ENCODE assay signal across 15 cellular contexts in the genomic region with DNA sequence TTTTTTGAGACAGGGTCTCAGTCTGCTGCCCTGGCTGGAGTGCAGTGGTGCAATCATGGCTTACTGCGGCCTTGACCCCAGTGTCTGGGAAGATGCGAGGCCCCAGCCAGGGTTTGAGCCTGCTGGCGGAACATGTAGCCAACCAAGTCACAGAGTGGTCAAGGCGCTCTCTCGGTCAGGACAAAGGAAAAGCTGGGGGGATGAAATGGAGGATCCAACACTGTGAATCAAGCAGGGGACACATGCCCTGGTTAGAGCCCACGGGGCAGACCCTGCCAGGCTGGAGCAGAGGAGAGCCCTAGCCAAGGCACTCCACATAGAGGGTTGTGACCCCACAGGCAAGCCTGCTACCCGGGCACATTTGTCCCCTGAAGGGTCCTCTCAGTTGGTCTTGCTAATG. TPM values are rescaled to one million over a fixed set of nuclear protein-coding genes. Genes with fewer than 3 reads are reported as not detected.
DNase-seq lines count a peak whose midpoint lies in the region; ATAC-seq and TF ChIP-seq lines count a peak whose summit lies in the region.
"Had no signal": no experiment of that assay in that cellular context is flagged by ENCODE, and none has a peak within 500 bp of the region (broad histone marks: within the 10 kb centered on the region; RNA-seq: fewer than 3 reads in every experiment).

No MANE protein-coding gene starts in this region.

- DNase-seq in chondrocyte (ENCODE audit: low spot score) (peak; percentile 60), omental fat pad (ENCODE audit: low spot score) (no peak), sciatic nerve (ENCODE audit: low spot score) (no peak)
- DNase-seq: AML-193; Caco-2; Calu3; CD4-positive, alpha-beta T cell; CD8-positive, alpha-beta T cell; DMS79 treated with DMSO at 0.1 percent for 48 hours; GF-D8 had no signal

- no peak overlapping the region for H3K27ac Mint-ChIP-seq in chondrocyte (ENCODE audit: unreplicated experiment)
- H3K27ac Mint-ChIP-seq: B cell; CD4-positive, alpha-beta T cell; CD8-positive, alpha-beta T cell had no signal

- no peaks in the 10 kb centered on the region for H3K27me3 Mint-ChIP-seq in chondrocyte (ENCODE audit: low read depth)
- H3K27me3 Mint-ChIP-seq: B cell; CD4-positive, alpha-beta T cell had no signal

- no peaks in the 10 kb centered on the region for H3K36me3 Mint-ChIP-seq in chondrocyte (ENCODE audit: low read depth)
- H3K36me3 Mint-ChIP-seq: CD8-positive, alpha-beta T cell had no signal

- H3K4me1 Mint-ChIP-seq in chondrocyte (ENCODE audit: low read depth) = no peaks in the 10 kb centered on the region
- H3K4me1 Mint-ChIP-seq: B cell had no signal

- peak; percentile 14 for ATAC-seq in omental fat pad (ENCODE audit: low FRiP score)
- peak; percentile 15 for ATAC-seq in sciatic nerve
- ATAC-seq in HG03521 (IDR thresholded peaks at IDR 0.05; ENCODE audit: unreplicated experiment) = no peak
- no peak for ATAC-seq in GM21381 (IDR thresholded peaks at IDR 0.05; ENCODE audit: unreplicated experiment)
- no peak for ATAC-seq in HG03520 (IDR thresholded peaks at IDR 0.05; ENCODE audit: unreplicated experiment)
- ATAC-seq: A549; CD8-positive, alpha-beta T cell had no signal

- no peak for TF ChIP-seq CTCF in chondrocyte (IDR thresholded peaks at IDR 0.05)
- TF ChIP-seq CTCF in omental fat pad (IDR thresholded peaks at IDR 0.05) = no peak

- no peak overlapping the region for H3K4me3 Mint-ChIP-seq in chondrocyte (ENCODE audit: unreplicated experiment)
- H3K4me3 Mint-ChIP-seq: B cell; CD4-positive, alpha-beta T cell; CD8-positive, alpha-beta T cell had no signal

- intact Hi-C loops in sciatic nerve (cut with DNase I) = no loop called here

- peaks cover 33% of the 10 kb centered on the region for H3K9me3 Mint-ChIP-seq in chondrocyte (ENCODE audit: low read depth)
- H3K9me3 Mint-ChIP-seq: CD4-positive, alpha-beta T cell had no signal

RNA-seq across cellular contexts. Expression of a gene that starts 10.1 kb away (rescaled TPM):
- total RNA-seq in chondrocyte = not detected in 3 replicates
- total RNA-seq in omental fat pad = not detected
- not detected for total RNA-seq in sciatic nerve
- total RNA-seq: B cell; Caco-2; Calu3; CD4-positive, alpha-beta T cell; CD8-positive, alpha-beta T cell had no signal

Comparison
In these comparisons a context has a peak if more than half of its experiments do, and no peak if none do; other contexts are left out.
1. ATAC-seq: peak in omental fat pad (single experiment) and sciatic nerve (single experiment); none in HG03521 (single experiment), GM21381 (single experiment) and HG03520 (single experiment).